Comparison of ENCODE assay signal across 22 cellular contexts in the genomic region with DNA sequence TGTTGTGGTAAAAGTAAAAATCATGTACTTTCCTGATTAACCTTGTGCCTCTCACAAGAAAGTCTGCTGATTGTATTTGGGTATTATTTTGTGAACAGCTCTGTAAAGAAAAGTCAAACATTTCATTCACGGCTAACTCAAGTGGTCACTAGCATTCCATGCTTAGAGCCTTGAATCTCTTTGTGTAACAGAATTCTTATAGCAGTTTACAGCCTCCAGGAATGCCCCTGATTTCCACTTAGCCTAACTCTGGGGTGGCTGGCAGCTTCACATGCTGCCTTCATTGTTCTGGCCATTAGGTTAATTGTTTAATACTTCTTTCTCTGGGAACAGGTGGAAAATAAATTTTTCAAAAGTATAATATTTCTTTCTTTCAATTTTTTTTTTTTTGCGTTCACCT.
"Had no signal": no experiment of that assay in that cellular context is flagged by ENCODE, and none has a peak within 500 bp of the region (broad histone marks: within the 10 kb centered on the region; RNA-seq: fewer than 3 reads in every experiment).

No MANE protein-coding gene starts in this region.

- H3K27me3 Mint-ChIP-seq: effector memory CD8-positive, alpha-beta T cell; naive thymus-derived CD8-positive, alpha-beta T cell had no signal

- H3K36me3 ChIP-seq: sigmoid colon, thoracic aorta had no signal

- H3K27ac ChIP-seq: dorsolateral prefrontal cortex, esophagus squamous epithelium, sigmoid colon, skin epidermis, stomach, thoracic aorta had no signal

- H3K27ac Mint-ChIP-seq: effector memory CD8-positive, alpha-beta T cell had no signal

- ATAC-seq: effector memory CD8-positive, alpha-beta T cell; left lobe of liver; mucosa of descending colon; naive thymus-derived CD8-positive, alpha-beta T cell had no signal

- H3K27me3 ChIP-seq: esophagus squamous epithelium, sigmoid colon, stomach had no signal

- H3K4me1 Mint-ChIP-seq: naive thymus-derived CD8-positive, alpha-beta T cell had no signal

- DNase-seq: central memory CD4-positive, alpha-beta T cell; cortex of kidney; dorsolateral prefrontal cortex; effector memory CD8-positive, alpha-beta T cell; esophagus squamous epithelium; foreskin fibroblast; head of caudate nucleus; hippocampal formation; islet precursor cell; mammary epithelial cell; mucosa of descending colon; naive thymus-derived CD8-positive, alpha-beta T cell; posterior cingulate gyrus; sigmoid colon; stimulated activated CD4-positive, alpha-beta T cell treated with anti-CD3 and anti-CD28 coated beads, Interleukin-12 subunit alpha, Interleukin-12 subunit beta, amount 100 ng/mL, for 4 hours; stimulated activated naive CD4-positive, alpha-beta T cell; stomach; substantia nigra; trophoblast cell had no signal

- H3K9me3 Mint-ChIP-seq: effector memory CD8-positive, alpha-beta T cell; naive thymus-derived CD8-positive, alpha-beta T cell had no signal

- H3K4me1 ChIP-seq: esophagus squamous epithelium, sigmoid colon, stomach had no signal

- H3K4me3 ChIP-seq: dorsolateral prefrontal cortex, esophagus squamous epithelium, mucosa of descending colon, sigmoid colon, skin epidermis, stomach, thoracic aorta had no signal

- H3K9me3 ChIP-seq: esophagus squamous epithelium, mucosa of descending colon, sigmoid colon, stomach, thoracic aorta had no signal

- H3K4me3 Mint-ChIP-seq: effector memory CD8-positive, alpha-beta T cell; naive thymus-derived CD8-positive, alpha-beta T cell had no signal
